In genomic region chr1:151991663-151992344, GRCh38 we compare ENCODE assay signal across 9 cellular contexts. TPM values are rescaled to one million over a fixed set of nuclear protein-coding genes. Genes with fewer than 3 reads are reported as not detected.
A peak's percentile ranks its signal among the peaks of the same experiment; 100 is the strongest.
DNase-seq lines count a peak whose midpoint lies in the region; ATAC-seq and TF ChIP-seq lines count a peak whose summit lies in the region.
"Had no signal": no experiment of that assay in that cellular context is flagged by ENCODE, and none has a peak within 500 bp of the region (broad histone marks: within the 10 kb centered on the region; RNA-seq: fewer than 3 reads in every experiment).

No MANE protein-coding gene starts in this region.

- H3K4me2 ChIP-seq in osteoblast (ENCODE audit: insufficient read depth, low read length): peak overlapping the region; percentile 90

- peaks cover 71% of the 10 kb centered on the region for H3K4me1 Mint-ChIP-seq in CD4-positive, alpha-beta T cell (ENCODE audit: low read depth)

- intact Hi-C loops in CD4-positive, alpha-beta T cell (cut with DNase I, micrococcal nuclease): loop anchor here (2.0 to 10.0 kb wide), 5 partner anchors 57 to 547 kb away; partner anchors contain the start of gene MRPL9 (in 1 of the 2)

- no peaks in the 10 kb centered on the region for H3K27me3 ChIP-seq in CD4-positive, alpha-beta T cell (ENCODE audit: control insufficient read depth, insufficient read depth, low read length)
- H3K27me3 ChIP-seq in Peyer's patch (no peaks in the 10 kb centered on the region), esophagus (ENCODE audit: control insufficient read depth in 1 of 2, insufficient read depth in 2 of 2, low read length in 2 of 2) (no peaks in the 10 kb centered on the region), osteoblast (ENCODE audit: insufficient read depth, low read length) (no peaks in the 10 kb centered on the region)

- H3K4me3 ChIP-seq in Peyer's patch (peak overlapping the region in 3 of 4 donors; percentile 73 to 96 (median 86)), esophagus (ENCODE audit: low read depth in 1 of 2, low read length in 2 of 2) (peak overlapping the region; percentile 81 to 95), osteoblast (ENCODE audit: insufficient read depth, low read length) (peak overlapping the region; percentile 81)

- no peak for TF ChIP-seq CTCF in CD4-positive, alpha-beta T cell (IDR thresholded peaks at IDR 0.05)
- no peak for TF ChIP-seq CTCF in Peyer's patch (IDR thresholded peaks at IDR 0.05)
- no peak for TF ChIP-seq CTCF in osteoblast (IDR thresholded peaks at IDR 0.05; ENCODE audit: extremely low read depth, low read depth, low read length)

- peaks cover 38% of the 10 kb centered on the region for H3K36me3 Mint-ChIP-seq in CD4-positive, alpha-beta T cell (ENCODE audit: low read depth)

- 20 to 33% methylated on average over 7 of the region's 7 CpGs for WGBS in esophagus, 2 donors

- no peak for TF ChIP-seq POLR2A in Peyer's patch (IDR thresholded peaks at IDR 0.05)

- no peaks in the 10 kb centered on the region for H3K27me3 Mint-ChIP-seq in CD4-positive, alpha-beta T cell

- H3K9me3 ChIP-seq in CD4-positive, alpha-beta T cell (ENCODE audit: control insufficient read depth, low read length): no peaks in the 10 kb centered on the region
- H3K9me3 ChIP-seq in Peyer's patch (no peaks in the 10 kb centered on the region), esophagus (ENCODE audit: control insufficient read depth in 2 of 2, insufficient read depth in 1 of 2, low read depth in 1 of 2, low read length in 1 of 2) (no peaks in the 10 kb centered on the region), osteoblast (ENCODE audit: low read depth, low read length) (no peaks in the 10 kb centered on the region)

- H3K27ac Mint-ChIP-seq in CD4-positive, alpha-beta T cell: peak overlapping the region; percentile 89

- H3K27ac ChIP-seq in CD4-positive, alpha-beta T cell (ENCODE audit: low read depth, low read length): no peak overlapping the region
- H3K27ac ChIP-seq in Peyer's patch (peak overlapping the region; percentile 87 to 99 (median 94)), esophagus (ENCODE audit: low read depth in 2 of 2, low read length in 1 of 2) (peak overlapping the region; percentile 98 to 99), osteoblast (ENCODE audit: low read depth, low read length) (peak overlapping the region; percentile 64)

- H3K4me3 Mint-ChIP-seq in CD4-positive, alpha-beta T cell: peak overlapping the region; percentile 94

- peaks cover 10% of the 10 kb centered on the region for H4K20me1 ChIP-seq in osteoblast (ENCODE audit: insufficient read depth, low read length)

- H2AFZ ChIP-seq in osteoblast (ENCODE audit: low read length): no peak overlapping the region

- no peak for DNase-seq in CD4-positive, alpha-beta T cell
- DNase-seq in Peyer's patch: no peak
- no peak for DNase-seq in osteoblast (ENCODE audit: insufficient read length, low spot score, missing footprints)
- no peak for DNase-seq in HPDE6-E6E7 (ENCODE audit: extremely low spot score)
- DNase-seq in NCI-H1930 (lab: John Stamatoyannopoulos, UW): no peak
- DNase-seq: NCI-H1694 had no signal

- CTCF ChIA-PET in CD4-positive, alpha-beta T cell (lab: Charles Lee): interaction anchor here (0.7 to 1.0 kb wide), 3 partner anchors 9 to 152 kb away, joined by 3 to 5 read pairs (median 3); partner anchors contain the start of gene C2CD4D

- POLR2A ChIA-PET in CD4-positive, alpha-beta T cell (lab: Charles Lee): interaction anchor here (0.6 to 1.6 kb wide), 3 partner anchors 9 to 95 kb away, joined by 3 to 5 read pairs (median 3); no protein-coding TSS in a partner anchor

- H3K4me1 ChIP-seq in Peyer's patch (peaks cover 4 to 71% (median 9%) of the 10 kb centered on the region in 4 donors), esophagus (ENCODE audit: control insufficient read depth in 2 of 2, insufficient read depth in 2 of 2, low read length in 1 of 2) (peaks cover 0 to 8% of the 10 kb centered on the region in 2 donors), osteoblast (ENCODE audit: insufficient read depth, low read length) (peaks cover 70% of the 10 kb centered on the region)

- no peak for ATAC-seq in CD4-positive, alpha-beta T cell (ENCODE audit: poor library complexity)
- ATAC-seq in HG02642 (IDR thresholded peaks at IDR 0.05; ENCODE audit: poor library complexity, unreplicated experiment): no peak
- ATAC-seq in GM18520 (IDR thresholded peaks at IDR 0.05; ENCODE audit: unreplicated experiment): no peak

- H3K36me3 ChIP-seq in Peyer's patch (no peaks in the 10 kb centered on the region), esophagus (ENCODE audit: control insufficient read depth in 2 of 2, insufficient read depth in 2 of 2, low read length in 1 of 2) (peaks cover 0 to 3% of the 10 kb centered on the region in 2 donors), osteoblast (ENCODE audit: insufficient read depth, low read length) (no peaks in the 10 kb centered on the region)

- H3K9me3 Mint-ChIP-seq in CD4-positive, alpha-beta T cell: no peaks in the 10 kb centered on the region

- H3K79me2 ChIP-seq in osteoblast (ENCODE audit: insufficient read depth, low read length): peaks cover 28% of the 10 kb centered on the region

RNA-seq across cellular contexts. Expression of gene S100A10, which starts 1.9 kb away (rescaled TPM):
- 100 to 1,000 TPM; 189 to 204 TPM for total RNA-seq in CD4-positive, alpha-beta T cell
- total RNA-seq in Peyer's patch (100 to 1,000 TPM in 3 of 4 donors, 10 to 100 TPM in 1; 90.0 to 223 (median 154) TPM), osteoblast (103 and 116 TPM in 2 replicates)
- polyA plus RNA-seq in esophagus: 1,000 to 10,000 TPM; 1,247 to 2,455 TPM

RNA-seq across cellular contexts. Expression of gene S100A11, which starts 45.0 kb away (rescaled TPM):
- 10 to 100 TPM; 23.6 to 24.1 TPM for total RNA-seq in CD4-positive, alpha-beta T cell
- total RNA-seq in Peyer's patch: 10 to 100 TPM; 33.3 to 75.1 (median 72.0) TPM
- over 10,000 TPM in 1 of 2 donors, 1,000 to 10,000 TPM in 1; 5,583 to 11,944 TPM for polyA plus RNA-seq in esophagus
- 142 and 167 TPM in 2 replicates for total RNA-seq in osteoblast
